ENCODE assay signal across 13 cellular contexts in the genomic region with DNA sequence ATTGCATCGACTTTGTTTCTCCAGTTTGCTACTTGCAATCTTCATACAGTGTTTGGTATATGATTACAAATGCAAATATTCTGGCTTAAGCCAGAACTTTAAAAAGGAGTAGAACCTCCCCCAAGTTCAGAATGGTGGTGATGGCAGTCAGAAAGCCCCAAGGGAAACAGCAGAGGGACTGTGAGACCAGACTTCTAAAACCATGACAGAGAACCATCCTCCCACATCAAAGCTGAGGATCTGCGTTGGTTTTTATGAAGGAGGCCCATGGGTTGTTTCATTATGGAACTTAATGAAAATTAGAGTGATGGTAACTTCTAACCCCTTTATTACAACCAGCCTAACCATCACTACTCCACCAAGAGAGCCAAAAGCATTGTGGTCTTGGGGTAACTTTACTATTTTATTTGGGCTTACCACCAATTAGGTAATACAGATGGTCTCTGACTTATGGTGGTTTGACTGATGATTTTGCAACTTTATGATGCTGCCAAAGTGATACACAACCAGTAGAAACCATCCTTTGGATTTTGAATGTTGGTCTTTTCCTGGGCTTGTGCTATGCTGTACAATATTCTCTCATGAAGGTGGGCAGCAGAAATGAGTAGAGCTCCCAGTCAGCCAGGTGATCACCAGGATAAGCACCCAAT. TPM values are rescaled to one million over a fixed set of nuclear protein-coding genes. Genes with fewer than 3 reads are reported as not detected.
DNase-seq lines count a peak whose midpoint lies in the region; ATAC-seq and TF ChIP-seq lines count a peak whose summit lies in the region.
"Had no signal": no experiment of that assay in that cellular context is flagged by ENCODE, and none has a peak within 500 bp of the region (broad histone marks: within the 10 kb centered on the region; RNA-seq: fewer than 3 reads in every experiment).

No MANE protein-coding gene starts in this region.

- WGBS in mammary epithelial cell (ENCODE audit: low coverage, missing lambda C conversion rate) = 44% methylated on average over 2 of the region's 2 CpGs

- no peaks in the 10 kb centered on the region for H3K27me3 Mint-ChIP-seq in MCF 10A (ENCODE audit: insufficient read depth, unreplicated experiment)
- H3K27me3 Mint-ChIP-seq: type B pancreatic cell had no signal

- peaks cover 14% of the 10 kb centered on the region for H3K4me1 ChIP-seq in mammary epithelial cell (ENCODE audit: insufficient read depth, low read length)
- peaks cover 9 to 13% of the 10 kb centered on the region in 2 donors for H3K4me1 ChIP-seq in gastrocnemius medialis

- no peak for DNase-seq in mammary epithelial cell
- no peak for DNase-seq in MCF 10A (ENCODE audit: unreplicated experiment)
- DNase-seq in hypothalamus (lab: John Stamatoyannopoulos, UW) = no peak
- DNase-seq in T-helper 1 cell = no peak
- DNase-seq in gastrocnemius medialis = no peak
- DNase-seq in posterior vena cava (ENCODE audit: low spot score) = no peak
- DNase-seq: H9 had no signal

- H3K4me3 ChIP-seq in mammary epithelial cell (replicated peaks in 1 of 3; ENCODE audit: insufficient read depth in 1 of 3, low read depth in 2 of 3, low read length in 3 of 3) = no peak overlapping the region
- no peak overlapping the region for H3K4me3 ChIP-seq in gastrocnemius medialis

- H3K36me3 Mint-ChIP-seq in MCF 10A (ENCODE audit: insufficient read depth, unreplicated experiment) = no peaks in the 10 kb centered on the region
- H3K36me3 Mint-ChIP-seq: type B pancreatic cell had no signal

- no peak overlapping the region for H3K9ac ChIP-seq in mammary epithelial cell (ENCODE audit: insufficient read depth, low read length)

- H3K36me3 ChIP-seq in mammary epithelial cell (ENCODE audit: insufficient read depth, low read length) (no peaks in the 10 kb centered on the region), gastrocnemius medialis (no peaks in the 10 kb centered on the region)

- H4K20me1 ChIP-seq in mammary epithelial cell (ENCODE audit: insufficient read depth, low read length) = no peaks in the 10 kb centered on the region

- intact Hi-C loops in mammary epithelial cell (cut with micrococcal nuclease) (no loop called here), MCF 10A (cut with micrococcal nuclease) (no loop called here), gastrocnemius medialis (cut with DNase I; ENCODE audit: low total_unique reads) (no loop called here), posterior vena cava (cut with DNase I) (no loop called here)

- no peaks in the 10 kb centered on the region for H3K79me2 ChIP-seq in mammary epithelial cell (ENCODE audit: insufficient read depth, low read length)

- H3K9me3 Mint-ChIP-seq in MCF 10A (ENCODE audit: unreplicated experiment) = no peaks in the 10 kb centered on the region
- H3K9me3 Mint-ChIP-seq: activated T-helper 2 cell treated with anti-CD3 and anti-CD28 coated beads, Interferon-gamma antibody, Interleukin-2, Interleukin-4, amounts not matched to agents 10 μg/mL and 5 μg/mL and 100 μg/mL, durations not matched to agents 14 hours and 24 hours and 36 hours had no signal

- H3K4me2 ChIP-seq in mammary epithelial cell (ENCODE audit: insufficient read depth, low read depth, low read length) = no peak overlapping the region

- H3K27ac Mint-ChIP-seq in MCF 10A (ENCODE audit: low read depth, unreplicated experiment) = no peak overlapping the region
- H3K27ac Mint-ChIP-seq: activated T-helper 2 cell treated with anti-CD3 and anti-CD28 coated beads, Interferon-gamma antibody, Interleukin-2, Interleukin-4, amounts not matched to agents 10 μg/mL and 5 μg/mL and 100 μg/mL, durations not matched to agents 14 hours and 24 hours and 36 hours; H9; type B pancreatic cell had no signal

- POLR2A ChIA-PET in MCF 10A (lab: Yijun Ruan, JAX) = interaction anchor here (1.6 kb wide), 1 partner anchor 11 kb away, joined by 4 read pairs; the partner anchor contains the start of gene MRS2

- H3K27me3 ChIP-seq in mammary epithelial cell (ENCODE audit: insufficient read depth, low read length) = no peaks in the 10 kb centered on the region
- no peaks in the 10 kb centered on the region for H3K27me3 ChIP-seq in gastrocnemius medialis

- H3K9me3 ChIP-seq in mammary epithelial cell (replicated peaks; ENCODE audit: insufficient read depth, low read length) (no peaks in the 10 kb centered on the region), gastrocnemius medialis (peaks cover 0 to 3% (median 0%) of the 10 kb centered on the region in 3 donors)

- ATAC-seq in HG02678 (IDR thresholded peaks at IDR 0.05; ENCODE audit: unreplicated experiment) (peak; percentile 96), HG03460 (IDR thresholded peaks at IDR 0.05; ENCODE audit: unreplicated experiment) (peak; percentile 92), gastrocnemius medialis (no peak)

- TF ChIP-seq POLR2A in gastrocnemius medialis (IDR thresholded peaks at IDR 0.05) = no peak

- CTCF ChIA-PET in mammary epithelial cell (lab: Charles Lee; ENCODE audit: low non-redundant PET) = interaction anchor here (0.7 kb wide), 1 partner anchor 87 kb away, joined by 7 read pairs; no protein-coding TSS in a partner anchor
- CTCF ChIA-PET in MCF 10A (lab: Yijun Ruan, JAX) = interaction anchor here (0.6 to 3.2 kb wide), 2 partner anchors 108 to 1460 kb away, joined by 3 to 31 read pairs; no protein-coding TSS in a partner anchor

- no TSS peak for BruUV-seq in mammary epithelial cell (replicated peaks; lab: Mats Ljungman, UMichigan)
- BruUV-seq in MCF 10A (replicated peaks; lab: Mats Ljungman, UMichigan) = no TSS peak

- H2AFZ ChIP-seq in mammary epithelial cell (ENCODE audit: low read depth, low read length) = peak overlapping the region; percentile 9

- peaks cover 17% of the 10 kb centered on the region for H3K4me1 Mint-ChIP-seq in MCF 10A (ENCODE audit: insufficient read depth, unreplicated experiment)
- H3K4me1 Mint-ChIP-seq: H9 had no signal

- in situ Hi-C loops in mammary epithelial cell (cut with MboI; ENCODE audit: low sequenced_read_pairs in 2 of 2) (loop anchor here in 1 of 2 donors (5.0 kb wide), 1 partner anchor 105 kb away; no protein-coding TSS in a partner anchor), gastrocnemius medialis (cut with MboI; ENCODE audit: low sequenced_read_pairs in 4 of 4) (loop anchor here in 3 of 4 donors (5.0 to 25.0 kb wide), 4 partner anchors 105 to 323 kb away; partner anchors contain the start of gene C6orf62 (in 1 of the 3))

- H3K27ac ChIP-seq in mammary epithelial cell (ENCODE audit: insufficient read depth, low read depth, low read length) = no peak overlapping the region
- no peak overlapping the region for H3K27ac ChIP-seq in gastrocnemius medialis

- H3K4me3 Mint-ChIP-seq in MCF 10A (ENCODE audit: unreplicated experiment) = no peak overlapping the region
- H3K4me3 Mint-ChIP-seq: H9, type B pancreatic cell had no signal

- TF ChIP-seq CTCF in mammary epithelial cell (conservative IDR thresholded peaks at IDR 0.05 in 1 of 2, IDR thresholded peaks at IDR 0.05 in 1 of 2; ENCODE audit: extremely low read depth in 1 of 2, insufficient read depth in 1 of 2, low read depth in 1 of 2, low read length in 2 of 2) (no peak), MCF 10A (IDR thresholded peaks at IDR 0.05; ENCODE audit: unreplicated experiment) (no peak), gastrocnemius medialis (IDR thresholded peaks at IDR 0.05 in 4 of 5, conservative IDR thresholded peaks at IDR 0.05 in 1 of 5) (no peak)

- dilution Hi-C loops in mammary epithelial cell (cut with HindIII; ENCODE audit: low sequenced_read_pairs) = no loop called here

RNA-seq across cellular contexts. Expression of gene MRS2, which starts 10.9 kb away (rescaled TPM):
- 10 to 100 TPM; 23.0 to 26.8 TPM for total RNA-seq in mammary epithelial cell
- polyA plus RNA-seq in mammary epithelial cell = 18.2 TPM
- polyA minus RNA-seq in mammary epithelial cell = 98.2 TPM
- total RNA-seq in MCF 10A (2022) = 21.2 and 23.0 TPM in 2 replicates
- total RNA-seq in gastrocnemius medialis = 10 to 100 TPM; 17.2 to 63.2 (median 44.2) TPM
- total RNA-seq in posterior vena cava = 10 to 100 TPM; 13.6 to 17.6 TPM

RNA-seq across cellular contexts. Expression of gene DCDC2, which starts 34.0 kb away (rescaled TPM):
- total RNA-seq in mammary epithelial cell (under 1 TPM; 0.17 to 0.38 TPM), MCF 10A (2022) (0.52 TPM in 1 of 2 replicates, not detected in the other), gastrocnemius medialis (under 1 TPM; 0.29 to 0.64 (median 0.42) TPM), posterior vena cava (not detected)
- 0.02 TPM for polyA plus RNA-seq in mammary epithelial cell
- not detected for polyA minus RNA-seq in mammary epithelial cell
- total RNA-seq: activated T-helper 2 cell treated with anti-CD3 and anti-CD28 coated beads, Interferon-gamma antibody, Interleukin-2, Interleukin-4, amounts not matched to agents 10 μg/mL and 5 μg/mL and 100 μg/mL, durations not matched to agents 14 hours and 24 hours and 36 hours; lung microvascular endothelial cell; pulmonary artery endothelial cell had no signal

Comparison
In these comparisons a context has a peak if more than half of its experiments do, and no peak if none do; other contexts are left out.
1. ATAC-seq: peak in HG02678 (single experiment) and HG03460 (single experiment); none in gastrocnemius medialis (0 of 2).